ENCODE assay signal across 7 cellular contexts in the genomic region with DNA sequence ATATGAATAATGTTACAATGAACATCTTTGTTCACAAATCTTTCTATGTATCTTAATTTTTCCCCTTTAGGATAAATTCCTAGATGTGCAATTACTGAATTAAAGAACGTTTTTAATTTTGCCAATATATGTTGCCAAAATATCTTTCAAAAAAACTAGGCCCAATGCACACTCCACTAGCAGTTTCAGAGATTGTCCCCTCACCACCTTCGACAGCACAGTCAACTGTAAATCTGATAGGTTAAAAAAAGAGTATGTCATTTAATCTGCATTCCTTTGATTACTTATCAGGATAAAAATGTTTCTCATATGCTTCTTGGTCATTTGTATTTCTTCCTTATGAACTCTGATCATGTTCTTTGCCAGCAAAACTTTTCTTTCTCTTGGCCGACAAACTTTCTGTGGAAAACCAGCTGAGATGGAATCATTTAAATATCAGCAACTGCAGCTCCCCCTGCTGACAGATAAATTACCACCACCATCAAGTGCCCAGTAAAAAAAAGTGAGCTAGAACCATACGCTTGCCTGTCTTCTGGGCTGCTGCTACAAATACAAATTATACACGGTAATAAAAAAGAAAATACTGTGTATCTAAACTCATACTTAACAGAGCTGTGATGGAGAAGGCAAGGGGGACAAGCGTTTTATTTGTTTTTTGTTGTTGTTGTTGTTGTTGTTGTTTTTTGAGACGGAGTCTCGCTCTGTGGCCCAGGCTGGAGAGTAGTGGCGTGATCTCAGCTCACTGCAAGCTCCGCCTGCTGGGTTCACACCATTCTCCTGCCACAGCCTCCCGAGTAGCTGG. TPM values are rescaled to one million over a fixed set of nuclear protein-coding genes. Genes with fewer than 3 reads are reported as not detected.
DNase-seq lines count a peak whose midpoint lies in the region; ATAC-seq and TF ChIP-seq lines count a peak whose summit lies in the region.

No MANE protein-coding gene starts in this region.

- peaks cover 9% of the 10 kb centered on the region for H3K36me3 Mint-ChIP-seq in T-helper 17 cell (ENCODE audit: low read depth)

- H3K27me3 Mint-ChIP-seq in T-helper 17 cell: no peaks in the 10 kb centered on the region

- peak overlapping the region; percentile 43 for H3K4me3 Mint-ChIP-seq in T-helper 17 cell

- DNase-seq in NCI-H146 treated with DMSO at 0.1 percent for 48 hours (lab: John Stamatoyannopoulos, UW; ENCODE audit: unreplicated experiment): peak; percentile 29
- peak in 2 of 3 donors; percentile 47 to 48 for DNase-seq in T-helper 17 cell
- peak; percentile 73 to 84 for DNase-seq in T47D (ENCODE audit: low read depth in 1 of 2, low spot score in 1 of 2)
- DNase-seq in iris pigment epithelial cell (ENCODE audit: low read depth): peak; percentile 79
- peak; percentile 56 for DNase-seq in stimulated activated CD4-positive, alpha-beta T cell treated with anti-CD3 and anti-CD28 coated beads, Interleukin-2, amount 100 ng/mL, for 4 hours (ENCODE audit: low read depth)

- in situ Hi-C loops in T47D (cut with HindIII; ENCODE audit: low pct_unique_long_range_greater_than_20kb, low sequenced_read_pairs): no loop called here

- H3K4me1 Mint-ChIP-seq in T-helper 17 cell: peaks cover 21% of the 10 kb centered on the region

- peak; percentile 74 for TF ChIP-seq CTCF in GM12872 (IDR thresholded peaks at IDR 0.05; ENCODE audit: insufficient read depth, low read depth, low read length)

- no peaks in the 10 kb centered on the region for H3K9me3 ChIP-seq in T-helper 17 cell (ENCODE audit: control insufficient read depth, low read length, poor library complexity, severe bottlenecking)

- peak overlapping the region; percentile 90 for H3K27ac Mint-ChIP-seq in T-helper 17 cell

- ATAC-seq in T-helper 17 cell: peak; percentile 93
- no peak for ATAC-seq in GM21529 (IDR thresholded peaks at IDR 0.05; ENCODE audit: unreplicated experiment)

RNA-seq across cellular contexts. Expression of gene KANSL1, which starts 19.6 kb away (rescaled TPM):
- total RNA-seq in T-helper 17 cell: 100 to 1,000 TPM; 142 to 187 TPM

Comparison
In these comparisons a context has a peak if more than half of its experiments do, and no peak if none do; other contexts are left out.
1. DNase-seq: peak in every context shown above with its lines; median percentile 79 in iris pigment epithelial cell; 78 in T47D; 56 in stimulated activated CD4-positive, alpha-beta T cell treated with anti-CD3 and anti-CD28 coated beads, Interleukin-2, amount 100 ng/mL, for 4 hours; 48 in T-helper 17 cell; 29 in NCI-H146 treated with DMSO at 0.1 percent for 48 hours.